Comparison of ENCODE assay signal across 18 cellular contexts in the genomic region with DNA sequence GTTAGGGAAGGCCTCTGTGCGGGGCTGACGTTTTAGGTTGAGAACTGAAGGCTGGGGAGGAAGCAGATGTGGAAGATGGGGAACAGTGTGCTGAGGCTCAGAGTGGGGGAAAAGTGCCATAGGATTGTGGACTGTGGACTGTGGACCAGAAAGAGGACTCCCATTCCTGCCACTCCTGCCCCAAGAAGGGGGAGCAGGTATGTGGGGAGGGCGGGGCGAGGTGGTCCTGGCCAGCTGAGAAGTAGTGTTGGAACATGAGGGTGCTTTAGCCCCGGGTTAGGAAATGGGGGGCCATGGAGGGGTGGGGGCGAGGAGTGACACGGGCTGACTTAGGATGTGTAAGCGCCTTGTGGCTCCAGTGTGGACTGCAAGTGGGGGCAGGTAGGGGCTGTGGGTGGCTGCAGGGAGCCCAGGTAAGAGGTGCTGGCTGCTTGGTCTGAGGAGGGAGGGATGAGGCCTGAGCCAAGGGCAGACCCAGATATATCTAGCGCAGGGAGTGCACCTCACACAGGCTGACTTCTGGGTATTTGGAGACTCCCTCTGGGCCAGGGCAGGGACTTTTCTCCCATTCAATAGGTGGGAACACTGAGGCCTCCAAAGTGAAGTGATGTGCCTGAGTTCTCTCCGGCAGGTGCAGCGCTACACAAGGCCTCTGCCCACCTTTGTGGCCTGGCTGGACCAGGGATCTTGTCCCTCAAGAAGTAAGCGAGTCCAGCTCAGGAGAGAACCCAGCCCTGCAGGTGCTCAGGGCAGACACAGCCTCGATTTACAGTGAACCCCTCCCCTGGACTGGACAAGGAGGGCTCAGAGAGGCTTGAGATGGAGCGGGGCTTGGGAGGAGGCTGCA.
DNase-seq lines count a peak whose midpoint lies in the region; ATAC-seq and TF ChIP-seq lines count a peak whose summit lies in the region.
"Had no signal": no experiment of that assay in that cellular context is flagged by ENCODE, and none has a peak within 500 bp of the region (broad histone marks: within the 10 kb centered on the region; RNA-seq: fewer than 3 reads in every experiment).

No MANE protein-coding gene starts in this region.

- ATAC-seq in heart right ventricle = no peak
- no peak for ATAC-seq in stimulated activated naive CD8-positive, alpha-beta T cell treated with anti-CD3 and anti-CD28 coated beads, Interleukin-15, amount 100 ng/mL, for 72 hours

- no peaks in the 10 kb centered on the region for H3K36me3 Mint-ChIP-seq in activated T-helper 1 cell treated with anti-CD3 and anti-CD28 coated beads, Interleukin-12 subunit alpha, Interleukin-12 subunit beta, Interleukin-2, Interleukin-4 antibody, amounts not matched to agents 30 ng/mL and 10 ng/mL and 1 ng/mL, durations not matched to agents 14 hours and 24 hours and 36 hours (ENCODE audit: low read depth)
- H3K36me3 Mint-ChIP-seq in immature natural killer cell = peaks cover 0 to 5% (median 0%) of the 10 kb centered on the region in 3 donors
- H3K36me3 Mint-ChIP-seq: CD14-positive monocyte had no signal

- peak overlapping the region; percentile 42 for H3K27ac Mint-ChIP-seq in activated T-helper 1 cell treated with anti-CD3 and anti-CD28 coated beads, Interleukin-12 subunit alpha, Interleukin-12 subunit beta, Interleukin-2, Interleukin-4 antibody, amounts not matched to agents 30 ng/mL and 10 ng/mL and 1 ng/mL, durations not matched to agents 14 hours and 24 hours and 36 hours
- no peak overlapping the region for H3K27ac Mint-ChIP-seq in immature natural killer cell
- H3K27ac Mint-ChIP-seq in stimulated activated naive CD8-positive, alpha-beta T cell treated with anti-CD3 and anti-CD28 coated beads, Interleukin-15, amount 100 ng/mL, for 72 hours = peak overlapping the region; percentile 77 to 83
- H3K27ac Mint-ChIP-seq: CD14-positive monocyte had no signal

- H3K27ac ChIP-seq in right atrium auricular region = no peak overlapping the region
- no peak overlapping the region for H3K27ac ChIP-seq in heart right ventricle

- H3K4me3 ChIP-seq in right atrium auricular region (no peak overlapping the region), heart right ventricle (no peak overlapping the region)

- DNase-seq in right atrium auricular region (ENCODE audit: low spot score) (peak; percentile 28), heart right ventricle (no peak), immature natural killer cell (no peak), occipital lobe (lab: John Stamatoyannopoulos, UW) (no peak), HuH-7 (ENCODE audit: low spot score) (no peak)
- DNase-seq in activated T-helper 1 cell treated with anti-CD3 and anti-CD28 coated beads, Interleukin-12 subunit alpha, Interleukin-12 subunit beta, Interleukin-2, Interleukin-4 antibody, amounts not matched to agents 30 ng/mL and 10 ng/mL and 1 ng/mL, durations not matched to agents 14 hours and 24 hours and 36 hours (ENCODE audit: low spot score) = no peak
- no peak for DNase-seq in stimulated activated naive CD8-positive, alpha-beta T cell treated with anti-CD3 and anti-CD28 coated beads, Interleukin-15, amount 100 ng/mL, for 72 hours
- no peak for DNase-seq in activated effector memory CD4-positive, alpha-beta T cell treated with Interleukin-2 at 50 U/mL for 16 hours
- DNase-seq: COR-L47, DMS153, H7, Kasumi-1, MM.1S, NCI-H1092 treated with DMSO at 0.1 percent for 48 hours, NCI-H226, NCI-H524 treated with DMSO at 0.1 percent for 48 hours had no signal

- H3K9me3 ChIP-seq in right atrium auricular region (no peaks in the 10 kb centered on the region), heart right ventricle (no peaks in the 10 kb centered on the region)

- 81 to 82% methylated on average over 14 of the region's 14 CpGs for WGBS in heart right ventricle, 2 donors

- H3K4me3 Mint-ChIP-seq in activated T-helper 1 cell treated with anti-CD3 and anti-CD28 coated beads, Interleukin-12 subunit alpha, Interleukin-12 subunit beta, Interleukin-2, Interleukin-4 antibody, amounts not matched to agents 30 ng/mL and 10 ng/mL and 1 ng/mL, durations not matched to agents 14 hours and 24 hours and 36 hours = peak overlapping the region; percentile 15
- H3K4me3 Mint-ChIP-seq in immature natural killer cell = peak overlapping the region in 3 of 5 donors; percentile 6 to 53 (median 30)
- peak overlapping the region; percentile 11 to 61 for H3K4me3 Mint-ChIP-seq in stimulated activated naive CD8-positive, alpha-beta T cell treated with anti-CD3 and anti-CD28 coated beads, Interleukin-15, amount 100 ng/mL, for 72 hours
- H3K4me3 Mint-ChIP-seq: CD14-positive monocyte, IgD-negative memory B cell had no signal

- peaks cover 1% of the 10 kb centered on the region for H3K27me3 Mint-ChIP-seq in activated T-helper 1 cell treated with anti-CD3 and anti-CD28 coated beads, Interleukin-12 subunit alpha, Interleukin-12 subunit beta, Interleukin-2, Interleukin-4 antibody, amounts not matched to agents 30 ng/mL and 10 ng/mL and 1 ng/mL, durations not matched to agents 14 hours and 24 hours and 36 hours (ENCODE audit: insufficient read depth)
- peaks cover 13 to 16% (median 15%) of the 10 kb centered on the region in 3 donors for H3K27me3 Mint-ChIP-seq in immature natural killer cell (ENCODE audit: low read depth in 3 of 3)
- peaks cover 25% of the 10 kb centered on the region for H3K27me3 Mint-ChIP-seq in stimulated activated naive CD8-positive, alpha-beta T cell treated with anti-CD3 and anti-CD28 coated beads, Interleukin-15, amount 100 ng/mL, for 72 hours
- H3K27me3 Mint-ChIP-seq: IgD-negative memory B cell had no signal

- H3K4me1 ChIP-seq in right atrium auricular region (no peaks in the 10 kb centered on the region), heart right ventricle (no peaks in the 10 kb centered on the region)

- no peaks in the 10 kb centered on the region for H3K9me3 Mint-ChIP-seq in activated T-helper 1 cell treated with anti-CD3 and anti-CD28 coated beads, Interleukin-12 subunit alpha, Interleukin-12 subunit beta, Interleukin-2, Interleukin-4 antibody, amounts not matched to agents 30 ng/mL and 10 ng/mL and 1 ng/mL, durations not matched to agents 14 hours and 24 hours and 36 hours
- no peaks in the 10 kb centered on the region for H3K9me3 Mint-ChIP-seq in immature natural killer cell
- no peaks in the 10 kb centered on the region for H3K9me3 Mint-ChIP-seq in stimulated activated naive CD8-positive, alpha-beta T cell treated with anti-CD3 and anti-CD28 coated beads, Interleukin-15, amount 100 ng/mL, for 72 hours
- H3K9me3 Mint-ChIP-seq: IgD-negative memory B cell had no signal

- H3K36me3 ChIP-seq in right atrium auricular region (no peaks in the 10 kb centered on the region), heart right ventricle (no peaks in the 10 kb centered on the region)

- TF ChIP-seq CTCF in right atrium auricular region (IDR thresholded peaks at IDR 0.05) = no peak
- no peak for TF ChIP-seq CTCF in heart right ventricle (IDR thresholded peaks at IDR 0.05)

- intact Hi-C loops in heart right ventricle (cut with DNase I) = loop anchor here in 1 of 10 donors (10.0 kb wide), 1 partner anchor 83 kb away; no protein-coding TSS in a partner anchor
- intact Hi-C loops in activated T-helper 1 cell treated with anti-CD3 and anti-CD28 coated beads, Interleukin-12 subunit alpha, Interleukin-12 subunit beta, Interleukin-2, Interleukin-4 antibody, amounts not matched to agents 30 ng/mL and 10 ng/mL and 1 ng/mL, durations not matched to agents 14 hours and 24 hours and 36 hours (cut with micrococcal nuclease) = no loop called here

- no peaks in the 10 kb centered on the region for H3K27me3 ChIP-seq in right atrium auricular region
- H3K27me3 ChIP-seq in heart right ventricle = peaks cover 0 to 17% (median 5%) of the 10 kb centered on the region in 7 donors

- H3K4me1 Mint-ChIP-seq in activated T-helper 1 cell treated with anti-CD3 and anti-CD28 coated beads, Interleukin-12 subunit alpha, Interleukin-12 subunit beta, Interleukin-2, Interleukin-4 antibody, amounts not matched to agents 30 ng/mL and 10 ng/mL and 1 ng/mL, durations not matched to agents 14 hours and 24 hours and 36 hours (ENCODE audit: low read depth) = peaks cover 35% of the 10 kb centered on the region
- H3K4me1 Mint-ChIP-seq in immature natural killer cell = peaks cover 19 to 27% of the 10 kb centered on the region in 2 donors
- H3K4me1 Mint-ChIP-seq in stimulated activated naive CD8-positive, alpha-beta T cell treated with anti-CD3 and anti-CD28 coated beads, Interleukin-15, amount 100 ng/mL, for 72 hours = peaks cover 39% of the 10 kb centered on the region
- H3K4me1 Mint-ChIP-seq: CD14-positive monocyte had no signal

Comparison
In these comparisons a context has a peak if more than half of its experiments do, and no peak if none do; other contexts are left out.
1. H3K27ac Mint-ChIP-seq: peak in activated T-helper 1 cell treated with anti-CD3 and anti-CD28 coated beads, Interleukin-12 subunit alpha, Interleukin-12 subunit beta, Interleukin-2, Interleukin-4 antibody, amounts not matched to agents 30 ng/mL and 10 ng/mL and 1 ng/mL, durations not matched to agents 14 hours and 24 hours and 36 hours (single experiment) and stimulated activated naive CD8-positive, alpha-beta T cell treated with anti-CD3 and anti-CD28 coated beads, Interleukin-15, amount 100 ng/mL, for 72 hours (2 of 2); none in immature natural killer cell (0 of 6).
2. Peak in every context shown above with its lines, with median percentiles within 50 percentile points of each other: H3K4me3 Mint-ChIP-seq.